16 cellular contexts compared by ENCODE assay signal in genomic region chr5:136619556-136619955, GRCh38.
"Had no signal": no experiment of that assay in that cellular context is flagged by ENCODE, and none has a peak within 500 bp of the region (broad histone marks: within the 10 kb centered on the region; RNA-seq: fewer than 3 reads in every experiment).

No MANE protein-coding gene starts in this region.

- H3K4me3 Mint-ChIP-seq: effector memory CD8-positive, alpha-beta T cell; T-helper 1 cell treated with Interleukin-12 subunit alpha and Interleukin-12 subunit beta and Interleukin-4 antibody, amounts not matched to agents 30 μg/mL and 1 μg/mL, for 36 hours had no signal

- H3K27ac Mint-ChIP-seq: activated naive CD4-positive, alpha-beta T cell treated with anti-CD3 and anti-CD28 coated beads, Interleukin-2, amount 50 U/mL, for 72 hours; effector memory CD8-positive, alpha-beta T cell; progenitor cell of endocrine pancreas; T-helper 1 cell treated with Interleukin-12 subunit alpha and Interleukin-12 subunit beta and Interleukin-4 antibody, amounts not matched to agents 30 μg/mL and 1 μg/mL, for 36 hours had no signal

- H3K9me3 Mint-ChIP-seq: activated naive CD4-positive, alpha-beta T cell treated with anti-CD3 and anti-CD28 coated beads, Interleukin-2, amount 50 U/mL, for 72 hours; T-helper 1 cell treated with Interleukin-12 subunit alpha and Interleukin-12 subunit beta and Interleukin-4 antibody, amounts not matched to agents 30 μg/mL and 1 μg/mL, for 36 hours had no signal

- H3K36me3 Mint-ChIP-seq: activated naive CD4-positive, alpha-beta T cell treated with anti-CD3 and anti-CD28 coated beads, Interleukin-2, amount 50 U/mL, for 72 hours had no signal

- H3K27me3 ChIP-seq: adrenal gland, cardiac muscle cell, right atrium auricular region, tibial artery, uterus had no signal

- H3K9me3 ChIP-seq: adrenal gland, right atrium auricular region, tibial artery, uterus had no signal

- H3K4me1 ChIP-seq: adrenal gland, right atrium auricular region, tibial artery, uterus had no signal

- H3K27ac ChIP-seq: adrenal gland, cardiac muscle cell, right atrium auricular region, tibial artery, uterus, VCaP had no signal

- H3K36me3 ChIP-seq: adrenal gland, cardiac muscle cell, right atrium auricular region, tibial artery, uterus had no signal

- H3K27me3 Mint-ChIP-seq: effector memory CD8-positive, alpha-beta T cell; progenitor cell of endocrine pancreas had no signal

- DNase-seq: activated CD4-positive, alpha-beta T cell treated with anti-CD3 and anti-CD28 coated beads, Interleukin-2, amount 50 U/mL, for 4 hours; activated gamma-delta T cell treated with Interleukin-2 at 50 U/mL for 16 hours; adrenal gland; effector memory CD8-positive, alpha-beta T cell; foreskin melanocyte; stimulated activated CD4-positive, alpha-beta T cell treated with anti-CD3 and anti-CD28 coated beads, Interleukin-2, amount 100 ng/mL, for 24 hours; stimulated activated naive CD4-positive, alpha-beta T cell treated with Interleukin-2 at 50 U/mL for 16 hours; tibial artery; uterus had no signal

- ATAC-seq: activated naive CD4-positive, alpha-beta T cell treated with anti-CD3 and anti-CD28 coated beads, Interleukin-2, amount 50 U/mL, for 72 hours; effector memory CD8-positive, alpha-beta T cell had no signal

- H3K4me3 ChIP-seq: adrenal gland, cardiac muscle cell, lung, right atrium auricular region, tibial artery, uterus had no signal
